17 cellular contexts compared by ENCODE assay signal in genomic region chr2:69605332-69605731, GRCh38.
"Had no signal": no experiment of that assay in that cellular context is flagged by ENCODE, and none has a peak within 500 bp of the region (broad histone marks: within the 10 kb centered on the region; RNA-seq: fewer than 3 reads in every experiment).

No MANE protein-coding gene starts in this region.

- DNase-seq: activated CD4-positive, alpha-beta T cell treated with anti-CD3 and anti-CD28 coated beads, Interleukin-2, amount 50 U/mL, for 1 hour; activated gamma-delta T cell; activated T-cell treated with anti-CD3 and anti-CD28 coated beads, Interleukin-2, amount 50 U/mL, for 24 hours; colonic mucosa; effector CD4-positive, alpha-beta T cell; kidney; left ventricle myocardium superior; mesenchymal stem cell; pancreas; stimulated activated CD4-positive, alpha-beta T cell treated with anti-CD3 and anti-CD28 coated beads, Interleukin-4, amount 100 ng/mL, for 1 hour; stimulated activated CD8-positive, alpha-beta memory T cell treated with anti-CD3 and anti-CD28 coated beads, Interleukin-4, amount 100 ng/mL, for 48 hours; testis; upper lobe of right lung; WERI-Rb-1 had no signal

- H3K4me3 ChIP-seq: cardiac muscle cell, colonic mucosa, pancreas, testis, upper lobe of right lung had no signal

- H3K9me3 ChIP-seq: colonic mucosa, pancreas, testis, upper lobe of right lung had no signal

- H3K4me3 Mint-ChIP-seq: activated T-cell treated with anti-CD3 and anti-CD28 coated beads, Interleukin-2, amount 50 U/mL, for 24 hours; neural crest cell; stimulated activated naive CD8-positive, alpha-beta T cell treated with anti-CD3 and anti-CD28 coated beads, Interleukin-15, Interleukin-2, amounts not matched to agents 100 ng/mL and 50 ng/mL, for 24 hours had no signal

- H3K4me1 ChIP-seq: colonic mucosa, testis had no signal

- H3K36me3 ChIP-seq: cardiac muscle cell, colonic mucosa, pancreas, upper lobe of right lung, WERI-Rb-1 had no signal

- H3K27ac ChIP-seq: colonic mucosa, testis, upper lobe of right lung, WERI-Rb-1 had no signal

- H3K27me3 ChIP-seq: cardiac muscle cell, colonic mucosa, pancreas, testis, upper lobe of right lung had no signal

- H3K27me3 Mint-ChIP-seq: activated T-cell treated with anti-CD3 and anti-CD28 coated beads, Interleukin-2, amount 50 U/mL, for 24 hours; stimulated activated naive CD8-positive, alpha-beta T cell treated with anti-CD3 and anti-CD28 coated beads, Interleukin-15, Interleukin-2, amounts not matched to agents 100 ng/mL and 50 ng/mL, for 24 hours had no signal

- ATAC-seq: left ventricle myocardium superior, pancreas had no signal
